26 cellular contexts compared by ENCODE assay signal in genomic region chr15:86154705-86155104, GRCh38.
"Had no signal": no experiment of that assay in that cellular context is flagged by ENCODE, and none has a peak within 500 bp of the region (broad histone marks: within the 10 kb centered on the region; RNA-seq: fewer than 3 reads in every experiment).

No MANE protein-coding gene starts in this region.

- H3K4me1 ChIP-seq: stomach, suprapubic skin, testis, thyroid gland, tibial artery, tibial nerve, transverse colon, upper lobe of left lung, upper lobe of right lung, uterus had no signal

- H3K27ac ChIP-seq: stomach, suprapubic skin, testis, thoracic aorta, thyroid gland, tibial artery, tibial nerve, transverse colon, upper lobe of left lung, upper lobe of right lung, uterus, vagina had no signal

- H3K4me3 ChIP-seq: stomach, suprapubic skin, testis, thoracic aorta, thyroid gland, tibial artery, tibial nerve, transverse colon, upper lobe of left lung, upper lobe of right lung, uterus, vagina had no signal

- DNase-seq: stimulated activated CD4-positive, alpha-beta T cell treated with anti-CD3 and anti-CD28 coated beads, Interleukin-2, amount 100 ng/mL, for 48 hours; stimulated activated CD4-positive, alpha-beta T cell treated with anti-CD3 and anti-CD28 coated beads, Interleukin-4, amount 100 ng/mL, for 1 hour; stimulated activated CD4-positive, alpha-beta T cell treated with anti-CD3 and anti-CD28 coated beads, Interleukin-4, amount 100 ng/mL, for 24 hours; stimulated activated CD4-positive, alpha-beta T cell treated with anti-CD3 and anti-CD28 coated beads, Interleukin-4, amount 100 ng/mL, for 4 hours; stimulated activated CD8-positive, alpha-beta memory T cell treated with anti-CD3 and anti-CD28 coated beads, Interleukin-4, amount 100 ng/mL, for 48 hours; stimulated activated naive B cell treated with anti-CD40 and anti-IgM and Interleukin-4, amounts not matched to agents 10 μg/mL and 1 μg/mL and 100 μg/mL, for 72 hours; stimulated activated naive CD4-positive, alpha-beta T cell; stimulated activated naive CD4-positive, alpha-beta T cell treated with Interleukin-2 at 50 U/mL for 16 hours; stimulated activated naive CD8-positive, alpha-beta T cell treated with anti-CD3 and anti-CD28 coated beads, Interleukin-15, amount 100 ng/mL, for 72 hours; stimulated activated naive CD8-positive, alpha-beta T cell treated with anti-CD3 and anti-CD28 coated beads, Interleukin-15, Interleukin-2, amounts not matched to agents 100 U/mL and 50 U/mL, for 24 hours; stomach; substantia nigra; testis; thyroid gland; tibial artery; transverse colon; trophoblast cell; upper lobe of left lung; upper lobe of right lung; uterus had no signal

- H3K9me3 ChIP-seq: suprapubic skin, testis, thyroid gland, transverse colon, upper lobe of right lung, uterus, vagina had no signal

- H3K27me3 ChIP-seq: stomach, suprapubic skin, testis, thyroid gland, tibial artery, tibial nerve, transverse colon, upper lobe of left lung, upper lobe of right lung, uterus, vagina had no signal

- H3K36me3 ChIP-seq: stomach, suprapubic skin, thoracic aorta, thyroid gland, tibial artery, tibial nerve, transverse colon, upper lobe of left lung, upper lobe of right lung, uterus, vagina had no signal

- ATAC-seq: stimulated activated effector memory CD8-positive, alpha-beta T cell treated with anti-CD3 and anti-CD28 coated beads, Interleukin-12 subunit alpha, Interleukin-12 subunit beta, amount 100 ng/mL, for 72 hours; stimulated activated memory B cell treated with anti-CD40 and anti-IgM and Interleukin-4, amounts not matched to agents 10 μg/mL and 1 μg/mL and 100 μg/mL, for 72 hours; stimulated activated naive B cell treated with anti-CD40 and anti-IgM and Interleukin-4, amounts not matched to agents 10 μg/mL and 1 μg/mL and 100 μg/mL, for 72 hours; stimulated activated naive CD8-positive, alpha-beta T cell treated with anti-CD3 and anti-CD28 coated beads, Interleukin-15, amount 100 ng/mL, for 72 hours; stimulated activated naive CD8-positive, alpha-beta T cell treated with anti-CD3 and anti-CD28 coated beads, Interleukin-15, Interleukin-2, amounts not matched to agents 100 U/mL and 50 U/mL, for 24 hours; upper lobe of right lung had no signal
